18 cellular contexts compared by ENCODE assay signal in genomic region chrX:16148896-16149295, GRCh38. TPM values are rescaled to one million over a fixed set of nuclear protein-coding genes. Genes with fewer than 3 reads are reported as not detected.
DNase-seq lines count a peak whose midpoint lies in the region; ATAC-seq and TF ChIP-seq lines count a peak whose summit lies in the region.
"Had no signal": no experiment of that assay in that cellular context is flagged by ENCODE, and none has a peak within 500 bp of the region (broad histone marks: within the 10 kb centered on the region; RNA-seq: fewer than 3 reads in every experiment).

No MANE protein-coding gene starts in this region.

- H3K27ac ChIP-seq in foreskin keratinocyte: no peak overlapping the region
- H3K27ac ChIP-seq: BLaER1 treated with 17β-estradiol and CSF1 and Interleukin-3, amounts not matched to agents 10 nM and 100 nM had no signal

- ATAC-seq in WTC11: no peak
- ATAC-seq in foreskin keratinocyte: no peak
- no peak for ATAC-seq in GM18517 (IDR thresholded peaks at IDR 0.05; ENCODE audit: unreplicated experiment)
- ATAC-seq in omental fat pad (ENCODE audit: low FRiP score): no peak
- ATAC-seq: GM23338, K562, SK-N-SH treated with all-trans-retinoic acid at 6 μM for 48 hours had no signal

- TF ChIP-seq CTCF in Calu3 (IDR thresholded peaks at IDR 0.05; ENCODE audit: unreplicated experiment) (no peak), WTC11 (IDR thresholded peaks at IDR 0.05) (no peak), foreskin keratinocyte (conservative IDR thresholded peaks at IDR 0.05) (no peak), omental fat pad (IDR thresholded peaks at IDR 0.05) (no peak)

- POLR2A ChIA-PET in WTC11 (lab: Charles Lee): no interaction called here

- CTCF ChIA-PET in Calu3 (lab: Charles Lee): no interaction called here
- CTCF ChIA-PET in WTC11 (lab: Charles Lee): interaction anchor here (1.3 kb wide), 1 partner anchor 11 kb away, joined by 4 read pairs; no protein-coding TSS in a partner anchor

- no peaks in the 10 kb centered on the region for H3K4me1 ChIP-seq in foreskin keratinocyte
- H3K4me1 ChIP-seq: BLaER1 treated with 17β-estradiol and CSF1 and Interleukin-3, amounts not matched to agents 10 nM and 100 nM had no signal

- H3K27me3 Mint-ChIP-seq in Calu3 (ENCODE audit: unreplicated experiment) (peaks cover 1% of the 10 kb centered on the region), WTC11 (ENCODE audit: low read depth) (no peaks in the 10 kb centered on the region)

- no TSS peak for BruUV-seq in Calu3 (replicated peaks; lab: Mats Ljungman, UMichigan)

- no peaks in the 10 kb centered on the region for H3K36me3 Mint-ChIP-seq in Calu3 (ENCODE audit: insufficient read depth, unreplicated experiment)
- peaks cover 39% of the 10 kb centered on the region for H3K36me3 Mint-ChIP-seq in WTC11

- DNase-seq in Calu3 (peak; percentile 2), NCI-H226 (peak; percentile 66), WTC11 (ENCODE audit: low spot score) (no peak), foreskin keratinocyte (peak; percentile 32 to 56), omental fat pad (ENCODE audit: low spot score) (no peak), NCI-H146 (lab: John Stamatoyannopoulos, UW) (no peak), Kasumi-1 (lab: John Stamatoyannopoulos, UW) (no peak)
- DNase-seq: CD8-positive, alpha-beta memory T cell; MG63; NCI-H1092; NCI-H2081 treated with DMSO at 0.1 percent for 48 hours; NCI-H69; SHP77 had no signal

- intact Hi-C loops in Calu3 (cut with micrococcal nuclease; ENCODE audit: unreplicated experiment): no loop called here

- peaks cover 2% of the 10 kb centered on the region for H3K9me3 Mint-ChIP-seq in Calu3 (ENCODE audit: low read depth, unreplicated experiment)
- peaks cover 15% of the 10 kb centered on the region for H3K9me3 Mint-ChIP-seq in WTC11

- H3K4me3 Mint-ChIP-seq in Calu3 (ENCODE audit: low read depth, unreplicated experiment) (no peak overlapping the region), WTC11 (no peak overlapping the region)
- H3K4me3 Mint-ChIP-seq: CD8-positive, alpha-beta memory T cell; GM23338 had no signal

- H3K4me1 Mint-ChIP-seq in Calu3 (ENCODE audit: low read depth, unreplicated experiment) (peaks cover 9% of the 10 kb centered on the region), WTC11 (peaks cover 8% of the 10 kb centered on the region)
- H3K4me1 Mint-ChIP-seq: CD8-positive, alpha-beta memory T cell; GM23338 had no signal

- H3K27ac Mint-ChIP-seq in Calu3 (ENCODE audit: unreplicated experiment) (no peak overlapping the region), WTC11 (0 out of 2 replicates have a peak overlapping the region, but pooled peaks have one; percentile 77)
- H3K27ac Mint-ChIP-seq: CD8-positive, alpha-beta memory T cell; GM23338 had no signal

- H3K27me3 ChIP-seq in foreskin keratinocyte: no peaks in the 10 kb centered on the region
- H3K27me3 ChIP-seq: MG63 had no signal

TF ChIP-seq in WTC11, 78 proteins besides CTCF, POLR2A, EP300 and RAD21:
- TF ChIP-seq TCF7 (CRISPR knock-in tag; IDR thresholded peaks at IDR 0.05; ENCODE audit: low read depth): no peak
- no peak for TF ChIP-seq AR (CRISPR knock-in tag; IDR thresholded peaks at IDR 0.05)
- TF ChIP-seq IRF2 (CRISPR knock-in tag; IDR thresholded peaks at IDR 0.05; ENCODE audit: borderline replicate concordance, low read depth): no peak
- no peak for TF ChIP-seq E2F4 (CRISPR knock-in tag; IDR thresholded peaks at IDR 0.05; ENCODE audit: borderline replicate concordance, low read depth)
- no peak for TF ChIP-seq GRHL2 (CRISPR knock-in tag; IDR thresholded peaks at IDR 0.05; ENCODE audit: insufficient replicate concordance, severe bottlenecking)
- TF ChIP-seq GTF2I (CRISPR knock-in tag; conservative IDR thresholded peaks at IDR 0.05): no peak
- no peak for TF ChIP-seq EMX1 (CRISPR knock-in tag; IDR thresholded peaks at IDR 0.05)
- no peak for TF ChIP-seq ZNF396 (CRISPR knock-in tag; IDR thresholded peaks at IDR 0.05; ENCODE audit: borderline replicate concordance)
- TF ChIP-seq CREM (CRISPR knock-in tag; IDR thresholded peaks at IDR 0.05): no peak
- no peak for TF ChIP-seq TEAD4 (CRISPR knock-in tag; IDR thresholded peaks at IDR 0.05)
- TF ChIP-seq NR3C1 (CRISPR knock-in tag; conservative IDR thresholded peaks at IDR 0.05; ENCODE audit: low read depth): no peak
- TF ChIP-seq FOXJ3 (CRISPR knock-in tag; IDR thresholded peaks at IDR 0.05; ENCODE audit: borderline replicate concordance): no peak
- no peak for TF ChIP-seq USF2 (CRISPR knock-in tag; IDR thresholded peaks at IDR 0.05)

RNA-seq across cellular contexts. Expression of gene MAGEB17, which starts 18.4 kb away (rescaled TPM):
- total RNA-seq in Calu3 (2022): not detected in 2 replicates
- total RNA-seq in WTC11 (2021): 0.27 to 0.63 TPM (median 0.41 TPM) in 3 replicates
- total RNA-seq in foreskin keratinocyte: not detected in 2 replicates
- not detected in 2 replicates for polyA plus RNA-seq in foreskin keratinocyte
- total RNA-seq in omental fat pad: not detected
- total RNA-seq: CD8-positive, alpha-beta memory T cell had no signal
- polyA plus RNA-seq: CD8-positive, alpha-beta memory T cell had no signal

RNA-seq across cellular contexts. Expression of gene GRPR, which starts 25.5 kb away (rescaled TPM):
- 0.32 and 0.85 TPM in 2 replicates for total RNA-seq in Calu3 (2022)
- 8.9 to 18.4 TPM (median 18.0 TPM) in 3 replicates for total RNA-seq in WTC11 (2021)
- 0.11 TPM in 1 of 2 replicates, not detected in the other for total RNA-seq in foreskin keratinocyte
- polyA plus RNA-seq in foreskin keratinocyte: not detected in 2 replicates
- under 1 TPM in 1 of 4 donors, not detected in 3; 0.63 TPM for total RNA-seq in omental fat pad
- total RNA-seq: K562 had no signal
- polyA plus RNA-seq: CD8-positive, alpha-beta memory T cell had no signal

Comparison
In these comparisons a context has a peak if more than half of its experiments do, and no peak if none do; other contexts are left out.
1. DNase-seq: peak in Calu3 (single experiment), NCI-H226 (single experiment) and foreskin keratinocyte (2 of 2); none in WTC11 (single experiment), omental fat pad (single experiment), NCI-H146 (single experiment) and Kasumi-1 (0 of 2).